Comparison of ENCODE assay signal across 21 cellular contexts in the genomic region with DNA sequence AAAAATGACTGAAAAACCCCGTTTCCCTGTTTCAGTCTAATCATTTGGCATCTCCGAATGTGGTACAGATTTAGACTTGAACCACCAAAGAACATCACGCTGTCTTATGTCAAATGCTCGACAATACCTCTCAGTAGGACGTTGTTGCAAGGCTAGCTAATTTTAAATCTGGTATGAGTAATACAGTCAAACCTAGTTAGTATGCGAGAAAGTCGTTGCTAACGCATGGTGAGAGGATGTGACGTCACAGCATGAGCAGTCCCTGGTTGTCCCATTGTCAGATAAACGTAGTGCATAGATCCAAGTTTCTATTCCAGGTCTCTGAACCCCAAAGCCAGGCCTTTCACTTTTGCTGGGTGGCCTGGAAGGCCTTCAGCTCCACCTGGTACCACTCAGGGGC. TPM values are rescaled to one million over a fixed set of nuclear protein-coding genes. Genes with fewer than 3 reads are reported as not detected.
DNase-seq lines count a peak whose midpoint lies in the region; ATAC-seq and TF ChIP-seq lines count a peak whose summit lies in the region.
"Had no signal": no experiment of that assay in that cellular context is flagged by ENCODE, and none has a peak within 500 bp of the region (broad histone marks: within the 10 kb centered on the region; RNA-seq: fewer than 3 reads in every experiment).

No MANE protein-coding gene starts in this region.

- ATAC-seq in GM19452 (IDR thresholded peaks at IDR 0.05; ENCODE audit: unreplicated experiment) (no peak), HG02840 (IDR thresholded peaks at IDR 0.05; ENCODE audit: low FRiP score, unreplicated experiment) (no peak)
- ATAC-seq: CD8-positive, alpha-beta T cell; HCT116 had no signal

- TF ChIP-seq POLR2A in ovary (IDR thresholded peaks at IDR 0.05), result no peak

- no peak for TF ChIP-seq EP300 in ovary (IDR thresholded peaks at IDR 0.05)

- no peaks in the 10 kb centered on the region for H3K4me1 ChIP-seq in ovary (ENCODE audit: insufficient read depth)
- H3K4me1 ChIP-seq: neural progenitor cell had no signal

- no peaks in the 10 kb centered on the region for H3K27me3 ChIP-seq in ovary
- H3K27me3 ChIP-seq: neural progenitor cell, right atrium auricular region, upper lobe of left lung had no signal

- H3K4me3 ChIP-seq in astrocyte of the cerebellum (ENCODE audit: low read depth, low read length), result no peak overlapping the region
- no peak overlapping the region for H3K4me3 ChIP-seq in ovary
- H3K4me3 ChIP-seq: neural progenitor cell, PC-9, right atrium auricular region, upper lobe of left lung had no signal

- 85 to 89% (median 85%) methylated on average over 10 of the region's 10 CpGs for WGBS in ovary, 3 donors

- no peak overlapping the region for H3K27ac ChIP-seq in ovary
- H3K27ac ChIP-seq: neural progenitor cell, PC-9, right atrium auricular region, upper lobe of left lung had no signal

- H3K9me3 ChIP-seq in ovary, result no peaks in the 10 kb centered on the region
- H3K9me3 ChIP-seq: right atrium auricular region, upper lobe of left lung had no signal

- DNase-seq in A172 (ENCODE audit: low spot score) (peak; percentile 4), HT1080 (ENCODE audit: low read depth) (peak; percentile 47), astrocyte of the cerebellum (ENCODE audit: low read depth) (peak; percentile 41), kidney tubule cell (ENCODE audit: low spot score) (peak; percentile 49), kidney glomerular epithelial cell (lab: John Stamatoyannopoulos, UW) (no peak), ovary (no peak)
- DNase-seq: activated CD4-positive, alpha-beta T cell treated with anti-CD3 and anti-CD28 coated beads, Interleukin-2, amount 10 ng/mL, durations not matched to agents 24 days and 14 days; activated gamma-delta T cell treated with Interleukin-2 at 50 U/mL for 16 hours; amniotic stem cell; CD8-positive, alpha-beta T cell; DND-41; midbrain; NCI-H1417 treated with DMSO at 0.1 percent for 48 hours; NCI-H748 treated with DMSO at 0.1 percent for 48 hours; PC-9; upper lobe of left lung had no signal

- intact Hi-C loops in ovary (cut with DNase I), result no loop called here

- in situ Hi-C loops in astrocyte of the cerebellum (cut with HindIII; ENCODE audit: low sequenced_read_pairs), result no loop called here

- no peaks in the 10 kb centered on the region for H3K36me3 ChIP-seq in ovary
- H3K36me3 ChIP-seq: neural progenitor cell had no signal

- no peak for TF ChIP-seq CTCF in astrocyte of the cerebellum (IDR thresholded peaks at IDR 0.05; ENCODE audit: low read depth, low read length, missing control alignments)
- TF ChIP-seq CTCF in ovary (IDR thresholded peaks at IDR 0.05), result no peak

RNA-seq across cellular contexts. Expression of a gene that starts 44.7 kb away (rescaled TPM):
- total RNA-seq in A172 (2014; rRNA removed; shearing (Covaris generic)), result 38.0 and 42.1 TPM in 2 replicates
- 42.2 and 45.2 TPM in 2 replicates for total RNA-seq in HT1080 (2014; rRNA removed; shearing (Covaris generic))
- polyA plus RNA-seq in HT1080 (2015; cell fraction: cytosol; rRNA removed), result 26.0 and 33.2 TPM in 2 replicates
- polyA plus RNA-seq in HT1080 (2015; cell fraction: nucleus; rRNA removed), result 19.7 and 20.2 TPM in 2 replicates
- 10 to 100 TPM; 21.3 to 37.2 (median 32.8) TPM for total RNA-seq in ovary
- 10 to 100 TPM; 14.3 to 52.4 TPM for polyA plus RNA-seq in ovary

RNA-seq across cellular contexts. Expression of a gene that starts 57.4 kb away (rescaled TPM):
- total RNA-seq in A172 (2014; rRNA removed; shearing (Covaris generic)), result 4.2 and 5.4 TPM in 2 replicates
- 3.5 and 5.6 TPM in 2 replicates for total RNA-seq in HT1080 (2014; rRNA removed; shearing (Covaris generic))
- polyA plus RNA-seq in HT1080 (2015; cell fraction: cytosol; rRNA removed), result 4.8 and 6.2 TPM in 2 replicates
- 3.6 and 3.7 TPM in 2 replicates for polyA plus RNA-seq in HT1080 (2015; cell fraction: nucleus; rRNA removed)
- 10 to 100 TPM in 5 of 7 donors, 1 to 10 TPM in 2; 9.4 to 15.0 (median 12.8) TPM for total RNA-seq in ovary
- polyA plus RNA-seq in ovary, result 1 to 10 TPM; 6.8 to 6.9 TPM

Comparison
In these comparisons a context has a peak if more than half of its experiments do, and no peak if none do; other contexts are left out.
1. DNase-seq: peak in A172 (single experiment), HT1080 (single experiment), astrocyte of the cerebellum (single experiment) and kidney tubule cell (single experiment); none in kidney glomerular epithelial cell (single experiment) and ovary (0 of 5).